14 cellular contexts compared by ENCODE assay signal in genomic region chr6:140344149-140344913, GRCh38.
A peak's percentile ranks its signal among the peaks of the same experiment; 100 is the strongest.
DNase-seq lines count a peak whose midpoint lies in the region; ATAC-seq, FAIRE-seq and TF ChIP-seq lines count a peak whose summit lies in the region.
"Had no signal": no experiment of that assay in that cellular context is flagged by ENCODE, and none has a peak within 500 bp of the region (broad histone marks: within the 10 kb centered on the region; RNA-seq: fewer than 3 reads in every experiment).

No MANE protein-coding gene starts in this region.

- DNase-seq in ELR (ENCODE audit: low read depth): peak; percentile 60
- peak; percentile 43 for DNase-seq in RCC 7860 (ENCODE audit: low spot score)
- DNase-seq in fibroblast of gingiva (ENCODE audit: low read depth): peak; percentile 34
- DNase-seq in myocyte (ENCODE audit: low read depth): peak; percentile 36
- no peak for DNase-seq in UCSD-AML1 (lab: John Stamatoyannopoulos, UW; ENCODE audit: unreplicated experiment)
- no peak for DNase-seq in spleen
- DNase-seq in NCI-H2107 (lab: John Stamatoyannopoulos, UW): no peak
- DNase-seq: activated CD8-positive, alpha-beta memory T cell treated with anti-CD3 and anti-CD28 coated beads, Interleukin-2, amount 50 U/mL, for 48 hours; effector memory CD8-positive, alpha-beta T cell; NCI-H524; right lobe of liver; RPMI8226 had no signal

- H3K27me3 ChIP-seq in spleen (replicated peaks in 1 of 7): no peaks in the 10 kb centered on the region
- H3K27me3 ChIP-seq: right lobe of liver had no signal

- no peak for ATAC-seq in HG03342 (IDR thresholded peaks at IDR 0.05; ENCODE audit: unreplicated experiment)
- ATAC-seq: effector memory CD8-positive, alpha-beta T cell had no signal

- 88 to 97% (median 91%) methylated on average over 1 of the region's 1 CpG for WGBS in spleen, 5 donors

- peaks cover 0 to 15% (median 0%) of the 10 kb centered on the region in 8 donors for H3K9me3 ChIP-seq in spleen
- H3K9me3 ChIP-seq: right lobe of liver, thoracic aorta had no signal

- H3K27ac ChIP-seq in spleen: no peak overlapping the region
- H3K27ac ChIP-seq: thoracic aorta had no signal

- TF ChIP-seq POLR2A in spleen (IDR thresholded peaks at IDR 0.05): no peak

- no peaks in the 10 kb centered on the region for H3K4me1 ChIP-seq in spleen

- no peaks in the 10 kb centered on the region for H3K36me3 ChIP-seq in spleen
- H3K36me3 ChIP-seq: right lobe of liver, thoracic aorta had no signal

- intact Hi-C loops in spleen (cut with DNase I; ENCODE audit: low total_unique reads): no loop called here

- no peak for FAIRE-seq in RCC 7860 (lab: Jason Lieb, UNC)

- no peak for TF ChIP-seq CTCF in spleen (IDR thresholded peaks at IDR 0.05 in 8 of 11, conservative IDR thresholded peaks at IDR 0.05 in 3 of 11)

- H3K4me3 ChIP-seq in spleen: no peak overlapping the region
- H3K4me3 ChIP-seq: right lobe of liver, thoracic aorta had no signal

Comparison
In these comparisons a context has a peak if more than half of its experiments do, and no peak if none do; other contexts are left out.
1. DNase-seq: peak in ELR (single experiment), RCC 7860 (single experiment), fibroblast of gingiva (single experiment) and myocyte (single experiment); none in UCSD-AML1 (single experiment), spleen (single experiment) and NCI-H2107 (single experiment).